2 cellular contexts compared by ENCODE assay signal in genomic region chr1:235485558-235485957, GRCh38.
TF ChIP-seq lines count a peak whose summit lies in the region.

No MANE protein-coding gene starts in this region.

TF ChIP-seq in IMR-90, 13 proteins besides CTCF, POLR2A, EP300 and RAD21:
- TF ChIP-seq MAFK (IDR thresholded peaks at IDR 0.05; ENCODE audit: low read depth, low read length) (0 out of 2 replicates have a peak, but pooled peaks have one; percentile 4), RFX5 (IDR thresholded peaks at IDR 0.05; ENCODE audit: low read depth, low read length) (no peak)

TF ChIP-seq in K562, 482 proteins besides CTCF, POLR2A, EP300 and RAD21:
- peak; percentile 72 for TF ChIP-seq ZNF316 (IDR thresholded peaks at IDR 0.05)
- TF ChIP-seq C11orf30 (IDR thresholded peaks at IDR 0.05; ENCODE audit: low read depth) = peak; percentile 39; the same call in 1 of the 2 replicates
- no peak for TF ChIP-seq SMC3 (conservative IDR thresholded peaks at IDR 0.05; ENCODE audit: insufficient read depth, low read depth, low read length)
- TF ChIP-seq ZNF79 (CRISPR knock-in tag; IDR thresholded peaks at IDR 0.05; ENCODE audit: low read depth) = no peak
- TF ChIP-seq MAFF (IDR thresholded peaks at IDR 0.05; ENCODE audit: low read length) = 0 out of 2 replicates have a peak, but pooled peaks have one; percentile 3
- no peak for TF ChIP-seq BRF1 (IDR thresholded peaks at IDR 0.05; ENCODE audit: borderline replicate concordance, extremely low read depth, insufficient read length)
- no peak for TF ChIP-seq ZEB2 (IDR thresholded peaks at IDR 0.05)
- no peak for TF ChIP-seq SREBF1 (IDR thresholded peaks at IDR 0.05; ENCODE audit: borderline replicate concordance, low read depth, low read length)
- no peak for TF ChIP-seq ZNF282 (CRISPR knock-in tag; IDR thresholded peaks at IDR 0.05)
- TF ChIP-seq L3MBTL2 (IDR thresholded peaks at IDR 0.05) = no peak
- TF ChIP-seq SOX6 (IDR thresholded peaks at IDR 0.05) = no peak
- no peak for TF ChIP-seq ZFP1 (CRISPR knock-in tag; IDR thresholded peaks at IDR 0.05)
- TF ChIP-seq CSDE1 (IDR thresholded peaks at IDR 0.05) = no peak
- TF ChIP-seq ZKSCAN3 (CRISPR knock-in tag; IDR thresholded peaks at IDR 0.05) = no peak
- no peak for TF ChIP-seq MEF2D (tag; conservative IDR thresholded peaks at IDR 0.05; ENCODE audit: low read depth)
- TF ChIP-seq ARID1B (IDR thresholded peaks at IDR 0.05) = no peak
- no peak for TF ChIP-seq ZNF347 (CRISPR knock-in tag; IDR thresholded peaks at IDR 0.05; ENCODE audit: low read depth)
- no peak for TF ChIP-seq ZNF511 (CRISPR knock-in tag; IDR thresholded peaks at IDR 0.05)
